ENCODE assay signal across 19 cellular contexts in the genomic region with DNA sequence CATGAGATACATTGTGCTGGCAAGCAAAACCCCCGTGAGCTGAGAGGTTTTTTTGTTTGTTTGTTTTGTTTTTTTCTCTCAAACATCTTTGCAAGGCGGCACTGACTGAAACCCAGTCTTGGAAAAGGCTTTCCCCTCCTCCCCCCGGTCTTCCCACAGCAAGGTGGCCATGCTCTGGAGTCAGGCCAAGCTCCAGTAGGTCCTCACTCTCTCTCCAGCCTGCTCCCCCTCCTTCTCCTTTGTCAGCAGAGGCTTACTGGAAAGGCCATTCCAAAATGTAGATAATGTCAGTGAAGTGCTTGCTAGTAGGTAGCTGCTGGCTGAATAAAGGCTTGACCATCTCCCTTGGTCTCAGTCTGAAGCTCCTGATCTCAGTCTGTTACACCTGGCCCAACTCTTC.
DNase-seq lines count a peak whose midpoint lies in the region; ATAC-seq and TF ChIP-seq lines count a peak whose summit lies in the region.
"Had no signal": no experiment of that assay in that cellular context is flagged by ENCODE, and none has a peak within 500 bp of the region (broad histone marks: within the 10 kb centered on the region; RNA-seq: fewer than 3 reads in every experiment).

No MANE protein-coding gene starts in this region.

- TF ChIP-seq CTCF in nephron (IDR thresholded peaks at IDR 0.05; ENCODE audit: unreplicated experiment in 3 of 3), result no peak

- peak; percentile 52 for DNase-seq in DMS79 treated with DMSO at 0.1 percent for 48 hours (lab: John Stamatoyannopoulos, UW)
- DNase-seq in NCI-H2029 treated with DMSO at 0.1 percent for 48 hours (lab: John Stamatoyannopoulos, UW), result peak; percentile 24
- DNase-seq in astrocyte of the hippocampus (ENCODE audit: low read depth, low spot score), result peak; percentile 42
- no peak for DNase-seq in NCI-H2107 (lab: John Stamatoyannopoulos, UW)
- DNase-seq: AML-193; Calu3; CD8-positive, alpha-beta memory T cell; DMS153; NCI-H1105 treated with DMSO at 0.1 percent for 48 hours; NCI-H1694; NCI-H345; NCI-H524; NCI-H774; OCI-M1; SJCRH30; T-cell had no signal

- no peaks in the 10 kb centered on the region for H3K27me3 Mint-ChIP-seq in nephron (ENCODE audit: low read depth)

- H3K4me3 Mint-ChIP-seq in nephron, result no peak overlapping the region
- H3K4me3 Mint-ChIP-seq: CD8-positive, alpha-beta memory T cell; T-cell had no signal

- no peaks in the 10 kb centered on the region for H3K9me3 Mint-ChIP-seq in nephron
- H3K9me3 Mint-ChIP-seq: CD8-positive, alpha-beta memory T cell; T-cell had no signal

- H3K4me1 Mint-ChIP-seq in nephron, result peaks cover 34% of the 10 kb centered on the region

- no peaks in the 10 kb centered on the region for H3K36me3 Mint-ChIP-seq in nephron (ENCODE audit: low read depth)
- H3K36me3 Mint-ChIP-seq: CD8-positive, alpha-beta memory T cell; T-cell had no signal

- ATAC-seq in GM21390 (IDR thresholded peaks at IDR 0.05; ENCODE audit: unreplicated experiment) (no peak), GM21360 (IDR thresholded peaks at IDR 0.05; ENCODE audit: unreplicated experiment) (no peak)
- ATAC-seq: T-cell had no signal

- peak overlapping the region in 2 of 3 experiments; percentile 15 to 33 for H3K27ac Mint-ChIP-seq in nephron
- H3K27ac Mint-ChIP-seq: CD8-positive, alpha-beta memory T cell; T-cell had no signal
